ENCODE assay signal across 27 cellular contexts in the genomic region with DNA sequence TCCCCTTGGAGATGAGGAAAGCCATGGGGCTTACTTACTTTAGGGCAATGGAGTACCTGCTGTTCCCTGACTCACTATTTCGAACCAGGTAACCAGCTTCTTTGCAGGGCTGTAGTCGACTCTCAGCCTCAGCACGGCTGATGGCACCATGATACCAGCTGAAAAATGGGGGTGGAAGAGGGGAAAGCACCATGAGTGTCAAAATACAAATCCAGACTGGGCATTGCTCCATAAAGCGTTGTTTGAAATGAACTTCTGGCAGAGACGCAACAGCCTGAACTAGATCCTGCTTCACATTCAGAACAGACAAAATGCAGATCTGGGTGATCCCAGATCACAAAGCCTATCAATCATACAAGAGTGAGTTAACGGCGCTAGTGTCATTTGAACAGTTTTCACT. TPM values are rescaled to one million over a fixed set of nuclear protein-coding genes. Genes with fewer than 3 reads are reported as not detected.
DNase-seq lines count a peak whose midpoint lies in the region; ATAC-seq, FAIRE-seq and TF ChIP-seq lines count a peak whose summit lies in the region.
"Had no signal": no experiment of that assay in that cellular context is flagged by ENCODE, and none has a peak within 500 bp of the region (broad histone marks: within the 10 kb centered on the region; RNA-seq: fewer than 3 reads in every experiment).

No MANE protein-coding gene starts in this region.

- H3K9me3 ChIP-seq in heart left ventricle (no peaks in the 10 kb centered on the region), endothelial cell of umbilical vein (replicated peaks; ENCODE audit: control insufficient read depth, insufficient read depth, low read length) (no peaks in the 10 kb centered on the region), neuronal stem cell (replicated peaks in 1 of 2; ENCODE audit: control insufficient read depth in 2 of 2, insufficient read depth in 1 of 2, low read depth in 1 of 2, low read length in 2 of 2) (no peaks in the 10 kb centered on the region), upper lobe of left lung (no peaks in the 10 kb centered on the region), pancreas (no peaks in the 10 kb centered on the region)
- H3K9me3 ChIP-seq: ascending aorta, ovary, transverse colon had no signal

- H3K9ac ChIP-seq in endothelial cell of umbilical vein (replicated peaks; ENCODE audit: extremely low read depth, insufficient read depth, low read length) (peak overlapping the region; percentile 9), neuronal stem cell (ENCODE audit: low read depth, low read length, poor library complexity) (no peak overlapping the region)

- no peak overlapping the region for H3K14ac ChIP-seq in neuronal stem cell (ENCODE audit: low read length)

- no peak overlapping the region for H4K8ac ChIP-seq in neuronal stem cell (ENCODE audit: low read depth, low read length)

- BruUV-seq in endothelial cell of umbilical vein (replicated peaks; lab: Mats Ljungman, UMichigan), result no TSS peak

- TF ChIP-seq CTCF in heart left ventricle (IDR thresholded peaks at IDR 0.05) (no peak), endothelial cell of umbilical vein (IDR thresholded peaks at IDR 0.05; ENCODE audit: extremely low read depth in 1 of 2, insufficient read depth in 1 of 2, low read depth in 1 of 2, low read length in 2 of 2) (no peak), upper lobe of left lung (IDR thresholded peaks at IDR 0.05) (no peak), pancreas (IDR thresholded peaks at IDR 0.05) (no peak)

- H2BK12ac ChIP-seq in neuronal stem cell (ENCODE audit: low read length), result no peak overlapping the region

- no peak overlapping the region for H2BK5ac ChIP-seq in neuronal stem cell (ENCODE audit: low read length)

- H3K27me3 ChIP-seq in heart left ventricle (no peaks in the 10 kb centered on the region), endothelial cell of umbilical vein (ENCODE audit: control insufficient read depth in 2 of 2, insufficient read depth in 2 of 2, low read length in 2 of 2) (no peaks in the 10 kb centered on the region), neuronal stem cell (ENCODE audit: control insufficient read depth in 3 of 3, insufficient read depth in 3 of 3, low read depth in 1 of 3, low read length in 3 of 3) (peaks cover 0 to 16% (median 0%) of the 10 kb centered on the region in 3 experiments), upper lobe of left lung (no peaks in the 10 kb centered on the region), pancreas (no peaks in the 10 kb centered on the region)
- H3K27me3 ChIP-seq: ascending aorta, ovary, transverse colon had no signal

- no peak overlapping the region for H2AK5ac ChIP-seq in neuronal stem cell (ENCODE audit: low read depth, low read length)

- no peak for TF ChIP-seq EP300 in upper lobe of left lung (IDR thresholded peaks at IDR 0.05)

- H3K27ac ChIP-seq in heart left ventricle (peak overlapping the region; percentile 32 to 79 (median 69)), endothelial cell of umbilical vein (ENCODE audit: insufficient read depth, low read depth, low read length) (peak overlapping the region; percentile 85), neuronal stem cell (replicated peaks; ENCODE audit: low read length) (no peak overlapping the region), upper lobe of left lung (peak overlapping the region; percentile 65 to 84 (median 75)), pancreas (no peak overlapping the region)
- H3K27ac ChIP-seq: ascending aorta, ovary, transverse colon had no signal

- H3K4me2 ChIP-seq in endothelial cell of umbilical vein (ENCODE audit: insufficient read depth, low read length) (peak overlapping the region; percentile 9), neuronal stem cell (ENCODE audit: insufficient read depth, low read length, poor library complexity, severe bottlenecking) (no peak overlapping the region)

- CTCF ChIA-PET in endothelial cell of umbilical vein (lab: Charles Lee), result interaction anchor here (1.0 to 8.9 kb wide), 4 partner anchors 9 to 62 kb away, joined by 4 to 489 read pairs (median 6); no protein-coding TSS in a partner anchor

- ATAC-seq in heart left ventricle, result no peak
- no peak for ATAC-seq in left cardiac atrium
- no peak for ATAC-seq in upper lobe of left lung (ENCODE audit: low FRiP score in 2 of 2)
- ATAC-seq in GM18907 (IDR thresholded peaks at IDR 0.05; ENCODE audit: unreplicated experiment), result no peak
- no peak for ATAC-seq in pancreas
- ATAC-seq: activated T-cell treated with anti-CD3 and anti-CD28 coated beads, Interleukin-2, amount 50 U/mL, for 72 hours; effector memory CD8-positive, alpha-beta T cell; PC-3; SK-N-SH treated with all-trans-retinoic acid at 6 μM for 48 hours; stimulated activated naive CD8-positive, alpha-beta T cell treated with anti-CD3 and anti-CD28 coated beads, Interleukin-15, amount 100 ng/mL, for 72 hours had no signal

- no peak overlapping the region for H3K18ac ChIP-seq in neuronal stem cell (ENCODE audit: low read length)

- no peak overlapping the region for H2AFZ ChIP-seq in endothelial cell of umbilical vein (ENCODE audit: low read depth, low read length)
- H2AFZ ChIP-seq in neuronal stem cell (ENCODE audit: low read length), result peak overlapping the region; percentile 6

- H3K79me2 ChIP-seq in endothelial cell of umbilical vein (ENCODE audit: control insufficient read depth, insufficient read depth, low read length), result peaks cover 18% of the 10 kb centered on the region

- DNase-seq in heart left ventricle (no peak), left cardiac atrium (no peak), endothelial cell of umbilical vein (ENCODE audit: low read depth, low spot score) (peak; percentile 34), neuronal stem cell (ENCODE audit: low spot score) (no peak), upper lobe of left lung (no peak), H4 (ENCODE audit: low spot score) (no peak), pancreas (no peak)
- DNase-seq: 8988T; activated T-cell treated with anti-CD3 and anti-CD28 coated beads, Interleukin-2, amount 50 U/mL, for 72 hours; CD4-positive, alpha-beta T cell; cortex of kidney; effector memory CD8-positive, alpha-beta T cell; foreskin fibroblast; kidney; NCI-H1105; NCI-H2029; NCI-H526; ovary; PC-3; stimulated activated naive CD8-positive, alpha-beta T cell treated with anti-CD3 and anti-CD28 coated beads, Interleukin-15, amount 100 ng/mL, for 72 hours; transverse colon had no signal

- intact Hi-C loops in heart left ventricle (cut with DNase I) (loop anchor here in 2 of 10 donors (1.0 to 2.0 kb wide), 3 partner anchors 7 to 17 kb away; partner anchors contain the start of genes SHE (in 1 of the 2) and TDRD10 (in 1 of the 2)), left cardiac atrium (cut with DNase I) (no loop called here), endothelial cell of umbilical vein (cut with micrococcal nuclease) (loop anchor here (1.0 to 10.0 kb wide), 3 partner anchors 7 to 489 kb away; partner anchors contain the start of genes CKS1B and SHC1), pancreas (cut with DNase I) (no loop called here)

- no peak overlapping the region for H2BK120ac ChIP-seq in neuronal stem cell (ENCODE audit: low read depth, low read length)

- POLR2A ChIA-PET in endothelial cell of umbilical vein (lab: Charles Lee), result interaction anchor here (0.9 kb wide), 1 partner anchor 11 kb away, joined by 6 read pairs; no protein-coding TSS in a partner anchor

- no peak overlapping the region for H2BK15ac ChIP-seq in neuronal stem cell (ENCODE audit: low read length)

- 52 to 63% (median 58%) methylated on average over 7 of the region's 7 CpGs for WGBS in heart left ventricle, 4 donors
- WGBS in neuronal stem cell (ENCODE audit: extremely low coverage in 2 of 2, insufficient read length in 2 of 2, insufficient replicate concordance in 1 of 2), 2 donors, result no CpG with 5 or more reads among the region's 7 CpGs
- WGBS in upper lobe of left lung, 2 donors, result 40 to 84% methylated on average over 7 of the region's 7 CpGs
- WGBS in pancreas, 2 donors, result 60 to 67% methylated on average over 7 of the region's 7 CpGs

- no peak overlapping the region for H4K91ac ChIP-seq in neuronal stem cell (ENCODE audit: low read depth, low read length, poor library complexity)

- H3K4me1 ChIP-seq in heart left ventricle (peaks cover 9 to 73% (median 41%) of the 10 kb centered on the region in 12 donors), endothelial cell of umbilical vein (ENCODE audit: control insufficient read depth, extremely low read depth, insufficient read depth, low read length) (peaks cover 65% of the 10 kb centered on the region), neuronal stem cell (ENCODE audit: control insufficient read depth in 2 of 2, insufficient read depth in 1 of 2, low read depth in 1 of 2, low read length in 2 of 2) (peaks cover 4 to 7% of the 10 kb centered on the region in 2 donors), upper lobe of left lung (peaks cover 58 to 67% (median 62%) of the 10 kb centered on the region in 4 donors), pancreas (no peaks in the 10 kb centered on the region)
- H3K4me1 ChIP-seq: ascending aorta, transverse colon had no signal

- no peak overlapping the region for H3K4me3 ChIP-seq in heart left ventricle
- no peak overlapping the region for H3K4me3 ChIP-seq in endothelial cell of umbilical vein (replicated peaks in 1 of 3; ENCODE audit: insufficient read depth in 1 of 3, low read depth in 1 of 3, low read length in 3 of 3)
- H3K4me3 ChIP-seq in neuronal stem cell (ENCODE audit: low read length in 2 of 2), result no peak overlapping the region
- H3K4me3 ChIP-seq in upper lobe of left lung, result no peak overlapping the region
- no peak overlapping the region for H3K4me3 ChIP-seq in pancreas
- H3K4me3 ChIP-seq: ascending aorta, ovary, transverse colon had no signal

- H3K23ac ChIP-seq in neuronal stem cell (ENCODE audit: low read depth, low read length, poor library complexity), result no peak overlapping the region

- TF ChIP-seq POLR2A in heart left ventricle (IDR thresholded peaks at IDR 0.05) (no peak), endothelial cell of umbilical vein (IDR thresholded peaks at IDR 0.05; ENCODE audit: low read depth, low read length) (no peak), upper lobe of left lung (IDR thresholded peaks at IDR 0.05) (no peak)

- no peak overlapping the region for H3K4ac ChIP-seq in neuronal stem cell (ENCODE audit: low read length)

- H3K9me1 ChIP-seq in endothelial cell of umbilical vein (replicated peaks; ENCODE audit: control insufficient read depth, extremely low read depth, insufficient read depth, low read length), result no peaks in the 10 kb centered on the region

- FAIRE-seq in endothelial cell of umbilical vein (lab: Jason Lieb, UNC) (no peak), pancreas (lab: Jason Lieb, UNC) (no peak)
- FAIRE-seq: D721Med, kidney had no signal

- dilution Hi-C loops in endothelial cell of umbilical vein (cut with MboI; ENCODE audit: extremely low pct_ligation_motif_present, low sequenced_read_pairs), result no loop called here

- H3K36me3 ChIP-seq in heart left ventricle, result peaks cover 0 to 64% (median 15%) of the 10 kb centered on the region in 9 donors
- H3K36me3 ChIP-seq in endothelial cell of umbilical vein (ENCODE audit: control insufficient read depth in 2 of 2, extremely low read depth in 1 of 2, insufficient read depth in 2 of 2, low read length in 2 of 2), result peaks cover 8 to 28% of the 10 kb centered on the region in 2 experiments
- no peaks in the 10 kb centered on the region for H3K36me3 ChIP-seq in neuronal stem cell (replicated peaks in 1 of 2; ENCODE audit: control insufficient read depth in 2 of 2, insufficient read depth in 2 of 2, low read length in 2 of 2)
- H3K36me3 ChIP-seq in upper lobe of left lung, result peaks cover 0 to 38% (median 5%) of the 10 kb centered on the region in 4 donors
- no peaks in the 10 kb centered on the region for H3K36me3 ChIP-seq in pancreas
- H3K36me3 ChIP-seq: ascending aorta, ovary, transverse colon had no signal

- no peaks in the 10 kb centered on the region for H4K20me1 ChIP-seq in endothelial cell of umbilical vein (replicated peaks; ENCODE audit: control insufficient read depth, extremely low read depth, insufficient read depth, low read length)

- H3K79me1 ChIP-seq in neuronal stem cell (ENCODE audit: low read depth, low read length), result no peaks in the 10 kb centered on the region

RNA-seq across cellular contexts. Expression of gene TDRD10, which starts 16.1 kb away (rescaled TPM):
- 1 to 10 TPM in 8 of 9 donors, under 1 TPM in 1; 0.71 to 3.4 (median 1.8) TPM for total RNA-seq in heart left ventricle
- 1 to 10 TPM; 2.9 to 3.0 TPM for polyA plus RNA-seq in heart left ventricle
- total RNA-seq in left cardiac atrium, result 1 to 10 TPM; 3.4 to 3.6 TPM
- 3.9 and 6.1 TPM in 2 replicates for total RNA-seq in endothelial cell of umbilical vein
- 8.6 and 9.1 TPM in 2 replicates for polyA plus RNA-seq in endothelial cell of umbilical vein
- 4.1 and 5.6 TPM in 2 replicates for polyA plus RNA-seq in endothelial cell of umbilical vein (2011; cell fraction: cytosol; rRNA removed)
- polyA plus RNA-seq in endothelial cell of umbilical vein (2011; cell fraction: nucleus; rRNA removed), result 38.4 and 42.2 TPM in 2 replicates
- 3.0 TPM in 2 replicates for polyA plus RNA-seq in endothelial cell of umbilical vein (2012)
- polyA minus RNA-seq in endothelial cell of umbilical vein, result 4.4 and 7.1 TPM in 2 replicates
- not detected for polyA minus RNA-seq in endothelial cell of umbilical vein (2011; cell fraction: cytosol; rRNA and poly(A)+ RNA removed)
- 7.3 and 8.2 TPM in 2 replicates for polyA minus RNA-seq in endothelial cell of umbilical vein (2011; cell fraction: nucleus; rRNA and poly(A)+ RNA removed)
- not detected for polyA plus RNA-seq in neuronal stem cell (2013, experiment 1 of 2)
- polyA plus RNA-seq in neuronal stem cell (2013, experiment 2 of 2), result not detected
- total RNA-seq in upper lobe of left lung, result 10 to 100 TPM in 4 of 6 donors, 1 to 10 TPM in 2; 6.2 to 47.1 (median 12.6) TPM
- not detected in 2 replicates for total RNA-seq in H4 (2014; rRNA removed; shearing (Covaris generic))
- total RNA-seq in pancreas, result under 1 TPM; 0.13 to 0.84 (median 0.35) TPM
- polyA plus RNA-seq in pancreas, result 1 to 10 TPM; 2.9 to 4.7 TPM
- total RNA-seq: CD4-positive, alpha-beta T cell; M059J; PC-3 had no signal
- polyA plus RNA-seq: neural cell had no signal

RNA-seq across cellular contexts. Expression of gene SHE, which starts 16.3 kb away (rescaled TPM):
- total RNA-seq in heart left ventricle, result 10 to 100 TPM; 11.1 to 19.4 (median 11.9) TPM
- polyA plus RNA-seq in heart left ventricle, result 10 to 100 TPM; 10.1 to 17.7 TPM
- 10 to 100 TPM; 13.5 to 21.4 TPM for total RNA-seq in left cardiac atrium
- 43.4 and 52.7 TPM in 2 replicates for total RNA-seq in endothelial cell of umbilical vein
- polyA plus RNA-seq in endothelial cell of umbilical vein, result 30.1 and 30.4 TPM in 2 replicates
- polyA plus RNA-seq in endothelial cell of umbilical vein (2011; cell fraction: cytosol; rRNA removed), result 27.9 and 28.0 TPM in 2 replicates
- 39.9 and 41.9 TPM in 2 replicates for polyA plus RNA-seq in endothelial cell of umbilical vein (2011; cell fraction: nucleus; rRNA removed)
- 25.6 and 28.4 TPM in 2 replicates for polyA plus RNA-seq in endothelial cell of umbilical vein (2012)
- 38.2 and 41.5 TPM in 2 replicates for polyA minus RNA-seq in endothelial cell of umbilical vein
- not detected for polyA minus RNA-seq in endothelial cell of umbilical vein (2011; cell fraction: cytosol; rRNA and poly(A)+ RNA removed)
- polyA minus RNA-seq in endothelial cell of umbilical vein (2011; cell fraction: nucleus; rRNA and poly(A)+ RNA removed), result 19.3 and 26.1 TPM in 2 replicates
- 0.10 TPM for polyA plus RNA-seq in neuronal stem cell (2013, experiment 1 of 2)
- 0.03 TPM for polyA plus RNA-seq in neuronal stem cell (2013, experiment 2 of 2)
- 10 to 100 TPM; 25.8 to 55.4 (median 29.5) TPM for total RNA-seq in upper lobe of left lung
- not detected in 2 replicates for total RNA-seq in H4 (2014; rRNA removed; shearing (Covaris generic))
- 1 to 10 TPM; 1.0 to 2.7 (median 1.8) TPM for total RNA-seq in pancreas
- 1 to 10 TPM; 3.0 to 7.3 TPM for polyA plus RNA-seq in pancreas
- total RNA-seq: CD4-positive, alpha-beta T cell; M059J; PC-3 had no signal

Comparison
In these comparisons a context has a peak if more than half of its experiments do, and no peak if none do; other contexts are left out.
1. H3K27ac ChIP-seq: peak in heart left ventricle (12 of 12), endothelial cell of umbilical vein (single experiment) and upper lobe of left lung (4 of 4); none in neuronal stem cell (single experiment) and pancreas (0 of 4).